Comparison of ENCODE assay signal across 14 cellular contexts in the genomic region with DNA sequence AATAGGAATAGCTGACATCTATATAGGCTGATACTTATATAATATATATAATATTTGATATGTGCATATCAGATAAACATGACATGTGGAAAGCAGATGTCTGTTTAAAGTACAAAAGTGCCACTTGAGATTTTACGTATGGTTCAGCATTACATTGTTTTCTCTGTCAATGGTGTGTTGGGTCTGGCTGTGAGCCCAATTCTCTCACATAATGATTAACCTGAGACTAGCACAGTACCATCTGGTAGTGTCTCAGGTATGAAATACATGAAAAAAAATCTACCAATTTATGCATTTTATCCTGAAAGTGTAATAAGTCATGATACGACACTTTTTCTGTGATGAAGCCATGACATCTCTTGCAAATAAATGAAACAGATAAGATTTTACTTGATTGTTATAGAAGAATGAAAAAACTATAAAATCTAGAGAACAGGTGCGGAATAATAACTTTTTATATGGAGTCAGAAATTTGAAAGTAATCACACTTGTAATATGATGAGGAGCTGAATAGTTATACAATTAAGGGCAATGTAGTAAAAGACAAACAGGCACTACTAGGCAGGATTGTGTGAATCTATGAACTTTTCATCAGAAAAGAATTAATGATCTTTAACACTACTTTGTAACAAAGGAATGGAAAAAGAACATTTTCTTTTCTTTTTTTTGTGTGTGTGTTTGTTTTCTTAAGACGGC.
DNase-seq lines count a peak whose midpoint lies in the region; ATAC-seq and TF ChIP-seq lines count a peak whose summit lies in the region.
"Had no signal": no experiment of that assay in that cellular context is flagged by ENCODE, and none has a peak within 500 bp of the region (broad histone marks: within the 10 kb centered on the region; RNA-seq: fewer than 3 reads in every experiment).

No MANE protein-coding gene starts in this region.

- no peaks in the 10 kb centered on the region for H3K4me1 Mint-ChIP-seq in activated T-helper 1 cell treated with anti-CD3 and anti-CD28 coated beads, Interleukin-12 subunit alpha, Interleukin-12 subunit beta, Interleukin-2, Interleukin-4 antibody, amounts not matched to agents 30 ng/mL and 10 ng/mL and 1 ng/mL, durations not matched to agents 14 hours and 24 hours and 36 hours (ENCODE audit: low read depth)

- H3K27ac ChIP-seq in foreskin keratinocyte, result no peak overlapping the region

- H3K9me3 Mint-ChIP-seq in activated T-helper 1 cell treated with anti-CD3 and anti-CD28 coated beads, Interleukin-12 subunit alpha, Interleukin-12 subunit beta, Interleukin-2, Interleukin-4 antibody, amounts not matched to agents 30 ng/mL and 10 ng/mL and 1 ng/mL, durations not matched to agents 14 hours and 24 hours and 36 hours, result peaks cover 17% of the 10 kb centered on the region
- H3K9me3 Mint-ChIP-seq: dendritic cell treated with granulocyte-macrophage colony-stimulating factor and Interleukin-4, amounts not matched to agents 40 ng/mL and 50 ng/mL, for 4 days had no signal

- peak; percentile 36 for DNase-seq in HT-29 (ENCODE audit: low spot score)
- peak; percentile 37 for DNase-seq in NCI-H146 treated with DMSO at 0.1 percent for 48 hours (lab: John Stamatoyannopoulos, UW; ENCODE audit: unreplicated experiment)
- DNase-seq in NCI-H524 (lab: John Stamatoyannopoulos, UW), result peak; percentile 68 to 95
- peak; percentile 46 for DNase-seq in left lobe of liver (ENCODE audit: low spot score)
- no peak for DNase-seq in foreskin keratinocyte
- no peak for DNase-seq in activated T-helper 1 cell treated with anti-CD3 and anti-CD28 coated beads, Interleukin-12 subunit alpha, Interleukin-12 subunit beta, Interleukin-2, Interleukin-4 antibody, amounts not matched to agents 30 ng/mL and 10 ng/mL and 1 ng/mL, durations not matched to agents 14 hours and 24 hours and 36 hours (ENCODE audit: low spot score)
- DNase-seq: activated CD4-positive, alpha-beta T cell treated with anti-CD3 and anti-CD28 coated beads, Interleukin-2, amount 50 U/mL, for 1 hour; activated T-cell treated with anti-CD3 and anti-CD28 coated beads for 4 hours; Caco-2; MV-4-11; occipital lobe had no signal

- TF ChIP-seq CTCF in foreskin keratinocyte (conservative IDR thresholded peaks at IDR 0.05), result no peak

- H3K4me3 Mint-ChIP-seq in activated T-helper 1 cell treated with anti-CD3 and anti-CD28 coated beads, Interleukin-12 subunit alpha, Interleukin-12 subunit beta, Interleukin-2, Interleukin-4 antibody, amounts not matched to agents 30 ng/mL and 10 ng/mL and 1 ng/mL, durations not matched to agents 14 hours and 24 hours and 36 hours, result no peak overlapping the region
- H3K4me3 Mint-ChIP-seq: dendritic cell treated with granulocyte-macrophage colony-stimulating factor and Interleukin-4, amounts not matched to agents 40 ng/mL and 50 ng/mL, for 4 days had no signal

- ATAC-seq in left lobe of liver, result peak; percentile 74
- ATAC-seq in foreskin keratinocyte, result no peak
- no peak for ATAC-seq in GM19463 (IDR thresholded peaks at IDR 0.05; ENCODE audit: unreplicated experiment)
- ATAC-seq: activated naive CD4-positive, alpha-beta T cell treated with anti-CD3 and anti-CD28 coated beads, Interleukin-2, amount 50 U/mL, for 72 hours had no signal

- intact Hi-C loops in activated T-helper 1 cell treated with anti-CD3 and anti-CD28 coated beads, Interleukin-12 subunit alpha, Interleukin-12 subunit beta, Interleukin-2, Interleukin-4 antibody, amounts not matched to agents 30 ng/mL and 10 ng/mL and 1 ng/mL, durations not matched to agents 14 hours and 24 hours and 36 hours (cut with micrococcal nuclease), result no loop called here

- no peaks in the 10 kb centered on the region for H3K4me1 ChIP-seq in foreskin keratinocyte
- H3K4me1 ChIP-seq: Caco-2 had no signal

- no peak overlapping the region for H3K27ac Mint-ChIP-seq in activated T-helper 1 cell treated with anti-CD3 and anti-CD28 coated beads, Interleukin-12 subunit alpha, Interleukin-12 subunit beta, Interleukin-2, Interleukin-4 antibody, amounts not matched to agents 30 ng/mL and 10 ng/mL and 1 ng/mL, durations not matched to agents 14 hours and 24 hours and 36 hours
- H3K27ac Mint-ChIP-seq: activated naive CD4-positive, alpha-beta T cell treated with anti-CD3 and anti-CD28 coated beads, Interleukin-2, amount 50 U/mL, for 72 hours; dendritic cell treated with granulocyte-macrophage colony-stimulating factor and Interleukin-4, amounts not matched to agents 40 ng/mL and 50 ng/mL, for 4 days had no signal

- no peaks in the 10 kb centered on the region for H3K36me3 Mint-ChIP-seq in activated T-helper 1 cell treated with anti-CD3 and anti-CD28 coated beads, Interleukin-12 subunit alpha, Interleukin-12 subunit beta, Interleukin-2, Interleukin-4 antibody, amounts not matched to agents 30 ng/mL and 10 ng/mL and 1 ng/mL, durations not matched to agents 14 hours and 24 hours and 36 hours (ENCODE audit: low read depth)
- H3K36me3 Mint-ChIP-seq: activated naive CD4-positive, alpha-beta T cell treated with anti-CD3 and anti-CD28 coated beads, Interleukin-2, amount 50 U/mL, for 72 hours had no signal

- H3K27me3 ChIP-seq in foreskin keratinocyte, result no peaks in the 10 kb centered on the region

- no peaks in the 10 kb centered on the region for H3K27me3 Mint-ChIP-seq in activated T-helper 1 cell treated with anti-CD3 and anti-CD28 coated beads, Interleukin-12 subunit alpha, Interleukin-12 subunit beta, Interleukin-2, Interleukin-4 antibody, amounts not matched to agents 30 ng/mL and 10 ng/mL and 1 ng/mL, durations not matched to agents 14 hours and 24 hours and 36 hours (ENCODE audit: insufficient read depth)
- H3K27me3 Mint-ChIP-seq: dendritic cell treated with granulocyte-macrophage colony-stimulating factor and Interleukin-4, amounts not matched to agents 40 ng/mL and 50 ng/mL, for 4 days had no signal

Comparison
In these comparisons a context has a peak if more than half of its experiments do, and no peak if none do; other contexts are left out.
1. DNase-seq: peak in HT-29 (single experiment), NCI-H146 treated with DMSO at 0.1 percent for 48 hours (single experiment), NCI-H524 (2 of 2) and left lobe of liver (single experiment); none in foreskin keratinocyte (0 of 2) and activated T-helper 1 cell treated with anti-CD3 and anti-CD28 coated beads, Interleukin-12 subunit alpha, Interleukin-12 subunit beta, Interleukin-2, Interleukin-4 antibody, amounts not matched to agents 30 ng/mL and 10 ng/mL and 1 ng/mL, durations not matched to agents 14 hours and 24 hours and 36 hours (single experiment).